ENCODE assay signal across 12 cellular contexts in the genomic region with DNA sequence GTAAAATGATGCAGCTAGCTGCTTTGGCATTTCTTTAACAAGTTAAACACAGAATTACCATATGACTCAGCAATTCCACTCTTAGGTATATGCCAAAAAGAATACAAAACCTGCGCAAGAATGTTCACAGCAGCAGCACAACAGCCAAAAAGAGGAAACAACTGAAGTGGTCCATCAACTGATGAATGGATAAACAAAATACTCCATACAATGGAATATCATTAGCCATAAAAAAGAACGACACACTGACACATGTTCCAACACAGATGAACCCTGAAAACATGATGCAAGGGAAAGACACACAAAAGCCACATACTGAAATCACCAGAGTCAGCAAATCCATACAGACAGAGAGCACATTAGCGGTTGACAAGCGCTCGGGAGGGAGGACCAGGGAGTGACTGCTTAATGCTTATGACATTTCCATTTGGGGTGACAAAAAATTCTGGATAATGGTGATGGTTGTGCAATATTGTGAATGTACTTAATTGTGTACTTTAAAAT. TPM values are rescaled to one million over a fixed set of nuclear protein-coding genes. Genes with fewer than 3 reads are reported as not detected.
DNase-seq lines count a peak whose midpoint lies in the region; ATAC-seq and TF ChIP-seq lines count a peak whose summit lies in the region.
"Had no signal": no experiment of that assay in that cellular context is flagged by ENCODE, and none has a peak within 500 bp of the region (broad histone marks: within the 10 kb centered on the region; RNA-seq: fewer than 3 reads in every experiment).

No MANE protein-coding gene starts in this region.

- H3K9me3 Mint-ChIP-seq in CD4-positive, alpha-beta memory T cell = no peaks in the 10 kb centered on the region
- no peaks in the 10 kb centered on the region for H3K9me3 Mint-ChIP-seq in IgD-negative memory B cell

- no peak for ATAC-seq in GM21529 (IDR thresholded peaks at IDR 0.05; ENCODE audit: unreplicated experiment)

- peaks cover 63% of the 10 kb centered on the region for H3K4me1 ChIP-seq in CD4-positive, alpha-beta memory T cell (ENCODE audit: insufficient read depth, low read length)
- H3K4me1 ChIP-seq in liver (ENCODE audit: control insufficient read depth in 4 of 4, insufficient read depth in 4 of 4, low read length in 3 of 4) = peaks cover 3 to 37% (median 29%) of the 10 kb centered on the region in 4 donors
- H3K4me1 ChIP-seq in testis = no peaks in the 10 kb centered on the region

- 61% methylated on average over 5 of the region's 5 CpGs for WGBS in liver
- WGBS in testis, 2 donors = 78 to 87% methylated on average over 5 of the region's 5 CpGs

- no peak for TF ChIP-seq RAD21 in liver (IDR thresholded peaks at IDR 0.05)

- H3K4me3 ChIP-seq in CD4-positive, alpha-beta memory T cell (ENCODE audit: low read length in 2 of 2) = no peak overlapping the region
- H3K4me3 ChIP-seq in liver (ENCODE audit: low read depth in 1 of 3, low read length in 3 of 3) (no peak overlapping the region), testis (no peak overlapping the region)

- peak overlapping the region; percentile 21 to 91 (median 74) for H3K27ac Mint-ChIP-seq in CD4-positive, alpha-beta memory T cell
- H3K27ac Mint-ChIP-seq in IgD-negative memory B cell = peak overlapping the region in 1 of 3 donors; percentile 95

- CTCF ChIA-PET in CD4-positive, alpha-beta memory T cell (lab: Charles Lee; ENCODE audit: partially characterized antibody) = no interaction called here

- peak overlapping the region in 7 of 8 donors; percentile 0 to 80 (median 41) for H3K4me3 Mint-ChIP-seq in CD4-positive, alpha-beta memory T cell
- peak overlapping the region in 3 of 4 donors; percentile 3 to 96 (median 76) for H3K4me3 Mint-ChIP-seq in IgD-negative memory B cell

- no peak overlapping the region for H3K27ac ChIP-seq in CD4-positive, alpha-beta memory T cell (ENCODE audit: low read depth, low read length)
- H3K27ac ChIP-seq in liver (ENCODE audit: low read depth in 1 of 2, low read length in 2 of 2) (no peak overlapping the region), testis (no peak overlapping the region)

- no peak for DNase-seq in CD4-positive, alpha-beta memory T cell
- peak; percentile 77 for DNase-seq in astrocyte of the hippocampus (ENCODE audit: low read depth, low spot score)
- no peak for DNase-seq in NCI-H2196 treated with DMSO at 0.1 percent for 48 hours (lab: John Stamatoyannopoulos, UW; ENCODE audit: unreplicated experiment)
- no peak for DNase-seq in testis
- no peak for DNase-seq in ureter (ENCODE audit: low spot score)
- DNase-seq: DMS 273 treated with DMSO at 0.1 percent for 48 hours, kidney, nucleus accumbens had no signal

- POLR2A ChIA-PET in CD4-positive, alpha-beta memory T cell (lab: Charles Lee; ENCODE audit: partially characterized antibody) = no interaction called here

- peaks cover 48 to 66% (median 58%) of the 10 kb centered on the region in 4 donors for H3K4me1 Mint-ChIP-seq in CD4-positive, alpha-beta memory T cell
- peaks cover 31 to 55% (median 41%) of the 10 kb centered on the region in 3 donors for H3K4me1 Mint-ChIP-seq in IgD-negative memory B cell

- no peaks in the 10 kb centered on the region for H3K27me3 Mint-ChIP-seq in CD4-positive, alpha-beta memory T cell
- no peaks in the 10 kb centered on the region for H3K27me3 Mint-ChIP-seq in IgD-negative memory B cell

- H3K27me3 ChIP-seq in CD4-positive, alpha-beta memory T cell (ENCODE audit: insufficient read depth, low read length) = no peaks in the 10 kb centered on the region
- H3K27me3 ChIP-seq in liver (ENCODE audit: control insufficient read depth in 4 of 4, insufficient read depth in 4 of 4, low read length in 3 of 4) (no peaks in the 10 kb centered on the region), testis (no peaks in the 10 kb centered on the region)

- H3K9me3 ChIP-seq in CD4-positive, alpha-beta memory T cell (ENCODE audit: control insufficient read depth in 1 of 2, low read length in 2 of 2) = no peaks in the 10 kb centered on the region
- H3K9me3 ChIP-seq in liver (ENCODE audit: control insufficient read depth in 4 of 4, low read length in 3 of 4) (no peaks in the 10 kb centered on the region), testis (no peaks in the 10 kb centered on the region)

- intact Hi-C loops in CD4-positive, alpha-beta memory T cell (cut with micrococcal nuclease) = loop anchor here (5.0 kb wide), 1 partner anchor 33 kb away; no protein-coding TSS in a partner anchor
- intact Hi-C loops in testis (cut with DNase I; ENCODE audit: low total_unique reads) = no loop called here

- H3K36me3 Mint-ChIP-seq in CD4-positive, alpha-beta memory T cell = peaks cover 23 to 38% of the 10 kb centered on the region in 2 donors
- no peaks in the 10 kb centered on the region for H3K36me3 Mint-ChIP-seq in IgD-negative memory B cell

- no peak overlapping the region for H3K9ac ChIP-seq in liver (ENCODE audit: low read depth in 1 of 2, low read length in 2 of 2)

- no peak for TF ChIP-seq CTCF in liver (IDR thresholded peaks at IDR 0.05; ENCODE audit: low read depth, low read length, missing input control)
- no peak for TF ChIP-seq CTCF in testis (IDR thresholded peaks at IDR 0.05)

- peaks cover 9% of the 10 kb centered on the region for H3K36me3 ChIP-seq in CD4-positive, alpha-beta memory T cell (ENCODE audit: insufficient read depth, low read length)
- peaks cover 0 to 2% (median 0%) of the 10 kb centered on the region in 4 donors for H3K36me3 ChIP-seq in liver (ENCODE audit: control insufficient read depth in 4 of 4, insufficient read depth in 3 of 4, low read depth in 1 of 4, low read length in 3 of 4)
- H3K36me3 ChIP-seq in testis (ENCODE audit: low read depth, missing control alignments) = no peaks in the 10 kb centered on the region

- no peak for TF ChIP-seq POLR2A in testis (IDR thresholded peaks at IDR 0.05)

TF ChIP-seq in liver, 16 proteins besides CTCF, POLR2A, EP300 and RAD21 (continues in another document):
- TF ChIP-seq NR2F2 (IDR thresholded peaks at IDR 0.05) = no peak
- TF ChIP-seq MAX (IDR thresholded peaks at IDR 0.05) = no peak
- TF ChIP-seq YY1 (IDR thresholded peaks at IDR 0.05) = no peak
- TF ChIP-seq GABPA (IDR thresholded peaks at IDR 0.05 in 1 of 2, conservative IDR thresholded peaks at IDR 0.05 in 1 of 2) = no peak
- TF ChIP-seq RXRA (IDR thresholded peaks at IDR 0.05) = no peak
- TF ChIP-seq JUND (IDR thresholded peaks at IDR 0.05) = peak in 1 of 2 donors; percentile 46
- TF ChIP-seq ATF3 (IDR thresholded peaks at IDR 0.05) = peak; percentile 62
- no peak for TF ChIP-seq FOXA2 (IDR thresholded peaks at IDR 0.05)
- no peak for TF ChIP-seq EGR1 (IDR thresholded peaks at IDR 0.05; ENCODE audit: low read depth in 2 of 2)
- no peak for TF ChIP-seq HNF4G (IDR thresholded peaks at IDR 0.05)
- TF ChIP-seq HNF4A (conservative IDR thresholded peaks at IDR 0.05) = peak in 1 of 2 donors; percentile 15
- no peak for TF ChIP-seq FOXA1 (IDR thresholded peaks at IDR 0.05)
- TF ChIP-seq TAF1 (conservative IDR thresholded peaks at IDR 0.05) = no peak
- peak; percentile 12 for TF ChIP-seq SP1 (IDR thresholded peaks at IDR 0.05)
- no peak for TF ChIP-seq ZBTB33 (IDR thresholded peaks at IDR 0.05)

RNA-seq across cellular contexts. Expression of gene PCID2, which starts 3.0 kb away (rescaled TPM):
- total RNA-seq in CD4-positive, alpha-beta memory T cell = 10 to 100 TPM; 78.2 to 79.8 TPM
- polyA plus RNA-seq in CD4-positive, alpha-beta memory T cell = 100 to 1,000 TPM in 1 of 2 donors, 10 to 100 TPM in 1; 84.8 to 100 TPM
- polyA plus RNA-seq in IgD-negative memory B cell = 46.0 TPM
- 10 to 100 TPM; 30.6 to 39.1 TPM for total RNA-seq in liver
- 10 to 100 TPM; 13.8 to 14.7 TPM for polyA plus RNA-seq in liver
- 10 to 100 TPM; 72.2 to 73.4 TPM for total RNA-seq in testis
- polyA plus RNA-seq in testis (ENCODE audit: insufficient read depth, low read depth, low replicate concordance) = 130 TPM
- total RNA-seq in ureter = 48.7 TPM

RNA-seq across cellular contexts. Expression of gene CUL4A, which starts 3.9 kb away (rescaled TPM):
- 10 to 100 TPM; 75.5 to 80.0 TPM for total RNA-seq in CD4-positive, alpha-beta memory T cell
- polyA plus RNA-seq in CD4-positive, alpha-beta memory T cell = 10 to 100 TPM; 59.8 to 72.8 TPM
- 42.6 TPM for polyA plus RNA-seq in IgD-negative memory B cell
- 10 to 100 TPM; 64.1 to 89.4 TPM for total RNA-seq in liver
- 10 to 100 TPM; 19.9 to 27.7 TPM for polyA plus RNA-seq in liver
- 100 to 1,000 TPM; 152 to 168 TPM for total RNA-seq in testis
- polyA plus RNA-seq in testis (ENCODE audit: insufficient read depth, low read depth, low replicate concordance) = 103 TPM
- 86.8 TPM for total RNA-seq in ureter

RNA-seq across cellular contexts. Expression of gene PROZ, which starts 47.0 kb away (rescaled TPM):
- total RNA-seq in CD4-positive, alpha-beta memory T cell = not detected
- under 1 TPM in 1 of 2 donors, not detected in 1; 0.32 TPM for polyA plus RNA-seq in CD4-positive, alpha-beta memory T cell
- polyA plus RNA-seq in IgD-negative memory B cell = not detected
- 10 to 100 TPM; 10.6 to 36.6 TPM for total RNA-seq in liver
- polyA plus RNA-seq in liver = 10 to 100 TPM; 23.9 to 40.7 TPM
- total RNA-seq in testis = under 1 TPM; 0.63 to 0.81 TPM
- 0.42 TPM for polyA plus RNA-seq in testis (ENCODE audit: insufficient read depth, low read depth, low replicate concordance)
- total RNA-seq in ureter = not detected
- total RNA-seq: kidney, urinary bladder had no signal
- polyA plus RNA-seq: urinary bladder had no signal

Comparison
In these comparisons a context has a peak if more than half of its experiments do, and no peak if none do; other contexts are left out.
1. RNA of gene PROZ, which starts 47.0 kb away (total RNA-seq): 10.6 to 36.6 TPM in liver; 0.63 to 0.81 TPM in testis, not detected in CD4-positive, alpha-beta memory T cell and not detected in ureter (single experiment); every median in the first group is over 4 times any median in the second.